11 cellular contexts compared by ENCODE assay signal in genomic region chr12:104486943-104487819, GRCh38. TPM values are rescaled to one million over a fixed set of nuclear protein-coding genes. Genes with fewer than 3 reads are reported as not detected.
DNase-seq lines count a peak whose midpoint lies in the region; ATAC-seq and TF ChIP-seq lines count a peak whose summit lies in the region.
"Had no signal": no experiment of that assay in that cellular context is flagged by ENCODE, and none has a peak within 500 bp of the region (broad histone marks: within the 10 kb centered on the region; RNA-seq: fewer than 3 reads in every experiment).

No MANE protein-coding gene starts in this region.

- no peak for DNase-seq in HL-60 (ENCODE audit: low read depth in 1 of 2, low spot score in 1 of 2)
- no peak for DNase-seq in activated naive CD8-positive, alpha-beta T cell treated with anti-CD3 and anti-CD28 coated beads, Interleukin-2, amount 50 U/mL, for 24 hours
- peak; percentile 48 for DNase-seq in renal cortical epithelial cell (ENCODE audit: low read depth)
- no peak for DNase-seq in stomach
- DNase-seq in colonic mucosa: no peak
- no peak for DNase-seq in DMS114 treated with DMSO at 0.1 percent for 48 hours (lab: John Stamatoyannopoulos, UW; ENCODE audit: unreplicated experiment)
- DNase-seq: GOT3, NCI-H524 had no signal

- no peak overlapping the region for H3K4me3 ChIP-seq in HL-60 (replicated peaks; ENCODE audit: insufficient read depth, low read length)
- H3K4me3 ChIP-seq in stomach: no peak overlapping the region
- H3K4me3 ChIP-seq in colonic mucosa: no peak overlapping the region

- TF ChIP-seq POLR2A in stomach (IDR thresholded peaks at IDR 0.05): no peak

- H3K36me3 ChIP-seq in stomach (no peaks in the 10 kb centered on the region), colonic mucosa (no peaks in the 10 kb centered on the region)

- ATAC-seq in GM19463 (IDR thresholded peaks at IDR 0.05; ENCODE audit: unreplicated experiment) (peak; percentile 61), GM18868 (IDR thresholded peaks at IDR 0.05; ENCODE audit: unreplicated experiment) (no peak)
- no peak for ATAC-seq in activated naive CD8-positive, alpha-beta T cell treated with anti-CD3 and anti-CD28 coated beads, Interleukin-2, amount 50 U/mL, for 24 hours
- ATAC-seq: esophagus mucosa had no signal

- intact Hi-C loops in stomach (cut with DNase I; ENCODE audit: low total_unique reads) (no loop called here), colonic mucosa (cut with DNase I) (no loop called here)

- peaks cover 18% of the 10 kb centered on the region for H3K36me3 Mint-ChIP-seq in activated naive CD8-positive, alpha-beta T cell treated with anti-CD3 and anti-CD28 coated beads, Interleukin-2, amount 50 U/mL, for 24 hours (ENCODE audit: low read depth)

- peak overlapping the region; percentile 67 for H3K27ac Mint-ChIP-seq in activated naive CD8-positive, alpha-beta T cell treated with anti-CD3 and anti-CD28 coated beads, Interleukin-2, amount 50 U/mL, for 24 hours

- no peak overlapping the region for H3K9ac ChIP-seq in colonic mucosa (ENCODE audit: low read depth in 2 of 2, low read length in 2 of 2)

- H3K27ac ChIP-seq in HL-60 (replicated peaks): peak overlapping the region; percentile 28
- H3K27ac ChIP-seq in stomach: no peak overlapping the region
- H3K27ac ChIP-seq in colonic mucosa: no peak overlapping the region

- H3K27me3 ChIP-seq in HL-60 (ENCODE audit: insufficient read depth, poor library complexity, severe bottlenecking) (no peaks in the 10 kb centered on the region), stomach (no peaks in the 10 kb centered on the region), colonic mucosa (no peaks in the 10 kb centered on the region)

- H3K9me3 Mint-ChIP-seq in activated naive CD8-positive, alpha-beta T cell treated with anti-CD3 and anti-CD28 coated beads, Interleukin-2, amount 50 U/mL, for 24 hours: no peaks in the 10 kb centered on the region

- no peaks in the 10 kb centered on the region for H3K27me3 Mint-ChIP-seq in activated naive CD8-positive, alpha-beta T cell treated with anti-CD3 and anti-CD28 coated beads, Interleukin-2, amount 50 U/mL, for 24 hours

- H3K4me3 Mint-ChIP-seq in activated naive CD8-positive, alpha-beta T cell treated with anti-CD3 and anti-CD28 coated beads, Interleukin-2, amount 50 U/mL, for 24 hours: no peak overlapping the region

- H3K4me1 ChIP-seq in stomach: peaks cover 14 to 62% (median 35%) of the 10 kb centered on the region in 4 donors
- no peaks in the 10 kb centered on the region for H3K4me1 ChIP-seq in colonic mucosa

- TF ChIP-seq CTCF in HL-60 (IDR thresholded peaks at IDR 0.05; ENCODE audit: insufficient read depth, low read length) (no peak), stomach (IDR thresholded peaks at IDR 0.05) (no peak), colonic mucosa (IDR thresholded peaks at IDR 0.05) (no peak)

- WGBS in stomach, 5 donors: 62 to 72% (median 63%) methylated on average over 9 of the region's 9 CpGs

- peaks cover 90% of the 10 kb centered on the region for H3K4me1 Mint-ChIP-seq in activated naive CD8-positive, alpha-beta T cell treated with anti-CD3 and anti-CD28 coated beads, Interleukin-2, amount 50 U/mL, for 24 hours

- no peaks in the 10 kb centered on the region for H3K9me3 ChIP-seq in stomach
- H3K9me3 ChIP-seq in colonic mucosa: no peaks in the 10 kb centered on the region

- no peak for TF ChIP-seq EP300 in stomach (IDR thresholded peaks at IDR 0.05)

RNA-seq across cellular contexts. Expression of gene CHST11, which starts 30.4 kb away (rescaled TPM):
- 14.9 and 20.6 TPM in 2 replicates for total RNA-seq in renal cortical epithelial cell
- 100 to 1,000 TPM in 1 of 5 donors, 10 to 100 TPM in 3, 1 to 10 TPM in 1; 9.7 to 192 (median 30.1) TPM for total RNA-seq in stomach
- polyA plus RNA-seq in stomach: 1 to 10 TPM; 2.3 to 5.5 (median 3.1) TPM
- 1 to 10 TPM; 2.9 to 4.9 TPM for total RNA-seq in colonic mucosa
